Comparison of ENCODE assay signal across 1 cellular context in genomic region chr1:156859523-156860112, GRCh38.
A peak's percentile ranks its signal among the peaks of the same experiment; 100 is the strongest.
TF ChIP-seq lines count a peak whose summit lies in the region.

No MANE protein-coding gene starts in this region.

TF ChIP-seq in GM12878, 131 proteins besides CTCF, POLR2A, EP300 and RAD21:
- TF ChIP-seq HCFC1 (IDR thresholded peaks at IDR 0.05; ENCODE audit: low read length) = no peak
- peak; percentile 9 for TF ChIP-seq HDAC6 (IDR thresholded peaks at IDR 0.05; ENCODE audit: unreplicated experiment)
- no peak for TF ChIP-seq MLLT1 (IDR thresholded peaks at IDR 0.05)
- no peak for TF ChIP-seq CHD2 (IDR thresholded peaks at IDR 0.05; ENCODE audit: borderline replicate concordance, low read depth, low read length)
- no peak for TF ChIP-seq KAT2A (conservative IDR thresholded peaks at IDR 0.05; ENCODE audit: control insufficient read depth, low read depth, low read length)
